Comparison of ENCODE assay signal across 1 cellular context in genomic region chr3:195106418-195106906, GRCh38.
TF ChIP-seq lines count a peak whose summit lies in the region.

No MANE protein-coding gene starts in this region.

TF ChIP-seq in HepG2, 621 proteins besides CTCF, POLR2A, EP300 and RAD21 (continued from another document and continues in another):
- TF ChIP-seq, protein P1, sequence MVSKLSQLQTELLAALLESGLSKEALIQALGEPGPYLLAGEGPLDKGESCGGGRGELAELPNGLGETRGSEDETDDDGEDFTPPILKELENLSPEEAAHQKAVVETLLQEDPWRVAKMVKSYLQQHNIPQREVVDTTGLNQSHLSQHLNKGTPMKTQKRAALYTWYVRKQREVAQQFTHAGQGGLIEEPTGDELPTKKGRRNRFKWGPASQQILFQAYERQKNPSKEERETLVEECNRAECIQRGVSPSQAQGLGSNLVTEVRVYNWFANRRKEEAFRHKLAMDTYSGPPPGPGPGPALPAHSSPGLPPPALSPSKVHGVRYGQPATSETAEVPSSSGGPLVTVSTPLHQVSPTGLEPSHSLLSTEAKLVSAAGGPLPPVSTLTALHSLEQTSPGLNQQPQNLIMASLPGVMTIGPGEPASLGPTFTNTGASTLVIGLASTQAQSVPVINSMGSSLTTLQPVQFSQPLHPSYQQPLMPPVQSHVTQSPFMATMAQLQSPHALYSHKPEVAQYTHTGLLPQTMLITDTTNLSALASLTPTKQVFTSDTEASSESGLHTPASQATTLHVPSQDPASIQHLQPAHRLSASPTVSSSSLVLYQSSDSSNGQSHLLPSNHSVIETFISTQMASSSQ (IDR thresholded peaks at IDR 0.05; ENCODE audit: low read depth) = no peak
- TF ChIP-seq, protein P1 (CRISPR knock-in tag; IDR thresholded peaks at IDR 0.05; ENCODE audit: borderline replicate concordance) = 0 out of 2 replicates have a peak, but pooled peaks have one; percentile 29
- TF ChIP-seq KLF6 (CRISPR knock-in tag; IDR thresholded peaks at IDR 0.05) (peak; percentile 51; the same call in 1 of the 2 replicates), SP140L (CRISPR knock-in tag; IDR thresholded peaks at IDR 0.05; ENCODE audit: borderline replicate concordance) (no peak), MYC (CRISPR knock-in tag; IDR thresholded peaks at IDR 0.05; ENCODE audit: borderline replicate concordance) (peak; percentile 66; the same call in 1 of the 2 replicates), ZNF18 (CRISPR knock-in tag; IDR thresholded peaks at IDR 0.05; ENCODE audit: insufficient replicate concordance) (peak; percentile 78), PAF1 (CRISPR knock-in tag; IDR thresholded peaks at IDR 0.05) (no peak), PHF8 (CRISPR knock-in tag; IDR thresholded peaks at IDR 0.05) (no peak), SCMH1 (CRISPR knock-in tag; IDR thresholded peaks at IDR 0.05; ENCODE audit: borderline replicate concordance) (no peak), ZNF431 (CRISPR knock-in tag; IDR thresholded peaks at IDR 0.05; ENCODE audit: borderline replicate concordance, low read depth) (no peak), IKZF5 (CRISPR knock-in tag; IDR thresholded peaks at IDR 0.05) (peak; percentile 62; the same call in 1 of the 2 replicates), SNRNP70 (IDR thresholded peaks at IDR 0.05; ENCODE audit: low read depth, low read length) (no peak), RNF2 (conservative IDR thresholded peaks at IDR 0.05; ENCODE audit: low read depth) (no peak), RBAK (CRISPR knock-in tag; IDR thresholded peaks at IDR 0.05) (no peak), SNAPC2 (CRISPR knock-in tag; IDR thresholded peaks at IDR 0.05) (no peak), JARID2 (CRISPR knock-in tag; IDR thresholded peaks at IDR 0.05; ENCODE audit: insufficient replicate concordance) (no peak), PLRG1 (conservative IDR thresholded peaks at IDR 0.05) (no peak), ZNF564 (CRISPR knock-in tag; IDR thresholded peaks at IDR 0.05) (0 out of 2 replicates have a peak, but pooled peaks have one; percentile 45), ZNF430 (CRISPR knock-in tag; IDR thresholded peaks at IDR 0.05) (no peak), NFYC (CRISPR knock-in tag; IDR thresholded peaks at IDR 0.05) (no peak), HNF4G (IDR thresholded peaks at IDR 0.05; ENCODE audit: borderline replicate concordance, low read depth, low read length) (no peak), HNF4G (CRISPR knock-in tag; IDR thresholded peaks at IDR 0.05; ENCODE audit: borderline replicate concordance, low read depth) (no peak), ZNF737 (CRISPR knock-in tag; IDR thresholded peaks at IDR 0.05; ENCODE audit: borderline replicate concordance) (no peak), ZNF20 (CRISPR knock-in tag; IDR thresholded peaks at IDR 0.05) (no peak), PHF21A (CRISPR knock-in tag; IDR thresholded peaks at IDR 0.05) (no peak), TRIM24 (CRISPR knock-in tag; IDR thresholded peaks at IDR 0.05) (no peak), AKAP8 (CRISPR knock-in tag; IDR thresholded peaks at IDR 0.05) (0 out of 2 replicates have a peak, but pooled peaks have one; percentile 47), ZNF672 (CRISPR knock-in tag; IDR thresholded peaks at IDR 0.05) (no peak), BCL6 (CRISPR knock-in tag; IDR thresholded peaks at IDR 0.05) (peak; percentile 69), ZNF512B (CRISPR knock-in tag; IDR thresholded peaks at IDR 0.05; ENCODE audit: borderline replicate concordance) (no peak), ZNF850 (CRISPR knock-in tag; conservative IDR thresholded peaks at IDR 0.05) (no peak), TP53 (CRISPR knock-in tag; conservative IDR thresholded peaks at IDR 0.05) (no peak), SRSF4 (IDR thresholded peaks at IDR 0.05; ENCODE audit: low read depth, low read length, poor library complexity, severe bottlenecking) (no peak), ZNF24 (IDR thresholded peaks at IDR 0.05) (no peak), ZNF766 (CRISPR knock-in tag; IDR thresholded peaks at IDR 0.05; ENCODE audit: borderline replicate concordance) (no peak), ZNF33B (CRISPR knock-in tag; IDR thresholded peaks at IDR 0.05) (no peak), ZNF333 (CRISPR knock-in tag; IDR thresholded peaks at IDR 0.05; ENCODE audit: borderline replicate concordance) (no peak; the same call in 1 of the 2 replicates), SNAPC4 (CRISPR knock-in tag; IDR thresholded peaks at IDR 0.05) (no peak), PTBP1 (IDR thresholded peaks at IDR 0.05; ENCODE audit: low read depth, low read length, poor library complexity, severe bottlenecking) (no peak), HDAC2 (CRISPR knock-in tag; IDR thresholded peaks at IDR 0.05) (peak; percentile 40; the same call in 1 of the 2 replicates), SALL2 (CRISPR knock-in tag; IDR thresholded peaks at IDR 0.05) (no peak), ZNF660 (CRISPR knock-in tag; IDR thresholded peaks at IDR 0.05; ENCODE audit: borderline replicate concordance, low read depth) (no peak), ZKSCAN1 (IDR thresholded peaks at IDR 0.05; ENCODE audit: low read length) (no peak), ZNF383 (CRISPR knock-in tag; IDR thresholded peaks at IDR 0.05; ENCODE audit: borderline replicate concordance) (no peak)
- TF ChIP-seq, protein P2, sequence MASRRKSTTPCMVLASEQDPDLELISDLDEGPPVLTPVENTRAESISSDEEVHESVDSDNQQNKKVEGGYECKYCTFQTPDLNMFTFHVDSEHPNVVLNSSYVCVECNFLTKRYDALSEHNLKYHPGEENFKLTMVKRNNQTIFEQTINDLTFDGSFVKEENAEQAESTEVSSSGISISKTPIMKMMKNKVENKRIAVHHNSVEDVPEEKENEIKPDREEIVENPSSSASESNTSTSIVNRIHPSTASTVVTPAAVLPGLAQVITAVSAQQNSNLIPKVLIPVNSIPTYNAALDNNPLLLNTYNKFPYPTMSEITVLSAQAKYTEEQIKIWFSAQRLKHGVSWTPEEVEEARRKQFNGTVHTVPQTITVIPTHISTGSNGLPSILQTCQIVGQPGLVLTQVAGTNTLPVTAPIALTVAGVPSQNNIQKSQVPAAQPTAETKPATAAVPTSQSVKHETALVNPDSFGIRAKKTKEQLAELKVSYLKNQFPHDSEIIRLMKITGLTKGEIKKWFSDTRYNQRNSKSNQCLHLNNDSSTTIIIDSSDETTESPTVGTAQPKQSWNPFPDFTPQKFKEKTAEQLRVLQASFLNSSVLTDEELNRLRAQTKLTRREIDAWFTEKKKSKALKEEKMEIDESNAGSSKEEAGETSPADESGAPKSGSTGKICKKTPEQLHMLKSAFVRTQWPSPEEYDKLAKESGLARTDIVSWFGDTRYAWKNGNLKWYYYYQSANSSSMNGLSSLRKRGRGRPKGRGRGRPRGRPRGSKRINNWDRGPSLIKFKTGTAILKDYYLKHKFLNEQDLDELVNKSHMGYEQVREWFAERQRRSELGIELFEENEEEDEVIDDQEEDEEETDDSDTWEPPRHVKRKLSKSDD (CRISPR knock-in tag; IDR thresholded peaks at IDR 0.05; ENCODE audit: low read depth) = no peak
- TF ChIP-seq, protein P3, sequence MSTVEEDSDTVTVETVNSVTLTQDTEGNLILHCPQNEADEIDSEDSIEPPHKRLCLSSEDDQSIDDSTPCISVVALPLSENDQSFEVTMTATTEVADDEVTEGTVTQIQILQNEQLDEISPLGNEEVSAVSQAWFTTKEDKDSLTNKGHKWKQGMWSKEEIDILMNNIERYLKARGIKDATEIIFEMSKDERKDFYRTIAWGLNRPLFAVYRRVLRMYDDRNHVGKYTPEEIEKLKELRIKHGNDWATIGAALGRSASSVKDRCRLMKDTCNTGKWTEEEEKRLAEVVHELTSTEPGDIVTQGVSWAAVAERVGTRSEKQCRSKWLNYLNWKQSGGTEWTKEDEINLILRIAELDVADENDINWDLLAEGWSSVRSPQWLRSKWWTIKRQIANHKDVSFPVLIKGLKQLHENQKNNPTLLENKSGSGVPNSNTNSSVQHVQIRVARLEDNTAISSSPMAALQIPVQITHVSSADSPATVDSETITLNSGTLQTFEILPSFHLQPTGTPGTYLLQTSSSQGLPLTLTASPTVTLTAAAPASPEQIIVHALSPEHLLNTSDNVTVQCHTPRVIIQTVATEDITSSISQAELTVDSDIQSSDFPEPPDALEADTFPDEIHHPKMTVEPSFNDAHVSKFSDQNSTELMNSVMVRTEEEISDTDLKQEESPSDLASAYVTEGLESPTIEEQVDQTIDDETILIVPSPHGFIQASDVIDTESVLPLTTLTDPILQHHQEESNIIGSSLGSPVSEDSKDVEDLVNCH (CRISPR knock-in tag; IDR thresholded peaks at IDR 0.05) = no peak
